ENCODE assay signal across 8 cellular contexts in genomic region chr11:7657306-7658025, GRCh38. TPM values are rescaled to one million over a fixed set of nuclear protein-coding genes. Genes with fewer than 3 reads are reported as not detected.
DNase-seq lines count a peak whose midpoint lies in the region; ATAC-seq and TF ChIP-seq lines count a peak whose summit lies in the region.

No MANE protein-coding gene starts in this region.

- peak; percentile 67 for TF ChIP-seq CTCF in fibroblast of villous mesenchyme (IDR thresholded peaks at IDR 0.05; ENCODE audit: insufficient read depth, low read depth, low read length)

- no peak for TF ChIP-seq EP300 in Ishikawa (IDR thresholded peaks at IDR 0.05; ENCODE audit: borderline replicate concordance)

- peak; percentile 93 for TF ChIP-seq RAD21 in Ishikawa (IDR thresholded peaks at IDR 0.05; ENCODE audit: low read depth)

- H3K4me3 ChIP-seq in fibroblast of villous mesenchyme (ENCODE audit: low read depth, low read length) = no peak overlapping the region

- DNase-seq in DMS 273 (lab: John Stamatoyannopoulos, UW; ENCODE audit: unreplicated experiment) = peak; percentile 74
- no peak for DNase-seq in DMS 273 treated with DMSO at 0.1 percent for 48 hours (lab: John Stamatoyannopoulos, UW)
- DNase-seq in UCSD-AML1 (lab: John Stamatoyannopoulos, UW; ENCODE audit: unreplicated experiment) = peak; percentile 29
- peak; percentile 71 for DNase-seq in fibroblast of villous mesenchyme (ENCODE audit: low read depth)
- peak in 46 of 56 donors; percentile 28 to 80 (median 62) for DNase-seq in nucleus accumbens (lab: John Stamatoyannopoulos, UW)
- DNase-seq in activated effector memory CD4-positive, alpha-beta T cell treated with anti-CD3 and anti-CD28 coated beads, Interleukin-2, amount 50 U/mL, for 16 hours = no peak

- ATAC-seq in GM18520 (IDR thresholded peaks at IDR 0.05; ENCODE audit: unreplicated experiment) = no peak

TF ChIP-seq in Ishikawa, 13 proteins besides CTCF, POLR2A, EP300 and RAD21:
- no peak for TF ChIP-seq CREB1 (IDR thresholded peaks at IDR 0.05; ENCODE audit: low read depth)
- TF ChIP-seq TAF1 (IDR thresholded peaks at IDR 0.05; ENCODE audit: low read depth) = no peak
- no peak for TF ChIP-seq MAX (IDR thresholded peaks at IDR 0.05)
- no peak for TF ChIP-seq TCF12 (IDR thresholded peaks at IDR 0.05; ENCODE audit: low read depth)
- TF ChIP-seq NFIC (IDR thresholded peaks at IDR 0.05) = no peak
- no peak for TF ChIP-seq CEBPB (IDR thresholded peaks at IDR 0.05)
- no peak for TF ChIP-seq REST (IDR thresholded peaks at IDR 0.05; ENCODE audit: low read depth)
- no peak for TF ChIP-seq EGR1 (IDR thresholded peaks at IDR 0.05)
- no peak for TF ChIP-seq YY1 (IDR thresholded peaks at IDR 0.05; ENCODE audit: low read depth)
- TF ChIP-seq ZBTB7A (IDR thresholded peaks at IDR 0.05; ENCODE audit: low read depth) = no peak
- no peak for TF ChIP-seq USF1 (IDR thresholded peaks at IDR 0.05)
- TF ChIP-seq TEAD4 (IDR thresholded peaks at IDR 0.05) = no peak
- TF ChIP-seq FOXM1 (IDR thresholded peaks at IDR 0.05; ENCODE audit: borderline replicate concordance, low read depth) = no peak

RNA-seq across cellular contexts. Expression of gene CYB5R2, which starts 15.8 kb away (rescaled TPM):
- 32.0 and 39.9 TPM in 2 replicates for total RNA-seq in fibroblast of villous mesenchyme

RNA-seq across cellular contexts. Expression of gene OVCH2, which starts 48.8 kb away (rescaled TPM):
- under 0.01 and 0.64 TPM in 2 replicates for total RNA-seq in fibroblast of villous mesenchyme

Comparison
In these comparisons a context has a peak if more than half of its experiments do, and no peak if none do; other contexts are left out.
1. DNase-seq: peak in DMS 273 (single experiment), UCSD-AML1 (single experiment), fibroblast of villous mesenchyme (single experiment) and nucleus accumbens (46 of 56); none in DMS 273 treated with DMSO at 0.1 percent for 48 hours (single experiment) and activated effector memory CD4-positive, alpha-beta T cell treated with anti-CD3 and anti-CD28 coated beads, Interleukin-2, amount 50 U/mL, for 16 hours (single experiment).